In the genomic region with DNA sequence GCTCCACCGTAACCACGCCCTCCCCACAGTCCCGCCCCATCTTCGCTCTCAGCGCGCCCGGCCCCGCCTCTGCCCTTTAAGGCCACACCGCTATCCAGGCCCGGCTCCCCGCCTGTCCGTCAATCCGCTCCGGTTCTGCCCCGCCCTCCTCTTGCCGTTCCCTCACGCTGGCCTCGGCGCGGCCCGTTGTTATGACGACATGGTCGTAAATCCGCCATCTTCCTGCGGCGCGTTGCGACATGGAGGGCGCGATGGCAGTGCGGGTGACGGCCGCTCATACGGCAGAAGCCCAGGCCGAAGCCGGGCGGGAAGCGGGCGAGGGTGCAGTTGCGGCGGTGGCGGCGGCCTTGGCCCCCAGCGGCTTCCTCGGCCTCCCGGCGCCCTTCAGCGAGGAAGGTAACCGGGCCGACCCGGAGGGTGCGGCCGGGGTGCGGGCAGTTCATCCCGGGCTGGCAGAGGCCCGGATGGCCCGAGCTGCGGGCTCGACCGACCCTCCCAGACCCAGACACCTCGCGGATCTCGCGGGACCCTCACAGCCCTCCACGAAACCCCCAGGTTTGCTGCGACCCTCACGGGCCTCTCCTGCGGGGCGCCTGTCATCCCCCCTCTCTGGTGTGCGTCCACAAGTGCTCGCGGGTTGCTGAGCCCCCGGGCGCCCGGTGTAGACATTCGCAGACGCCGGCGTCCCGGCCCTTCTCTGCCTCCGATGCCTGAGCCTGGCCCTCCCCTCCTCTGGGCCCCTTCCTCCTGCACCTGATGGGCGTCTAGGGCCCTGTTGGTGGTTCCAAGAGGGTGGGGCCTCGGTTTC, we compare ENCODE assay signal across 8 cellular contexts. TPM values are rescaled to one million over a fixed set of nuclear protein-coding genes. Genes with fewer than 3 reads are reported as not detected.
A peak's percentile ranks its signal among the peaks of the same experiment; 100 is the strongest.
DNase-seq lines count a peak whose midpoint lies in the region; TF ChIP-seq lines count a peak whose summit lies in the region.

A gene with protein sequence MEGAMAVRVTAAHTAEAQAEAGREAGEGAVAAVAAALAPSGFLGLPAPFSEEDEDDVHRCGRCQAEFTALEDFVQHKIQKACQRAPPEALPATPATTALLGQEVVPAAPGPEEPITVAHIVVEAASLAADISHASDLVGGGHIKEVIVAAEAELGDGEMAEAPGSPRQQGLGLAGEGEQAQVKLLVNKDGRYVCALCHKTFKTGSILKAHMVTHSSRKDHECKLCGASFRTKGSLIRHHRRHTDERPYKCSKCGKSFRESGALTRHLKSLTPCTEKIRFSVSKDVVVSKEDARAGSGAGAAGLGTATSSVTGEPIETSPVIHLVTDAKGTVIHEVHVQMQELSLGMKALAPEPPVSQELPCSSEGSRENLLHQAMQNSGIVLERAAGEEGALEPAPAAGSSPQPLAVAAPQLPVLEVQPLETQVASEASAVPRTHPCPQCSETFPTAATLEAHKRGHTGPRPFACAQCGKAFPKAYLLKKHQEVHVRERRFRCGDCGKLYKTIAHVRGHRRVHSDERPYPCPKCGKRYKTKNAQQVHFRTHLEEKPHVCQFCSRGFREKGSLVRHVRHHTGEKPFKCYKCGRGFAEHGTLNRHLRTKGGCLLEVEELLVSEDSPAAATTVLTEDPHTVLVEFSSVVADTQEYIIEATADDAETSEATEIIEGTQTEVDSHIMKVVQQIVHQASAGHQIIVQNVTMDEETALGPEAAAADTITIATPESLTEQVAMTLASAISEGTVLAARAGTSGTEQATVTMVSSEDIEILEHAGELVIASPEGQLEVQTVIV (plus strand): TSS at position 217 of the 808 bp plus-strand sequence. CDS start 23 bp downstream, at position 240.

- no peak for TF ChIP-seq RAD21 in neural cell (conservative IDR thresholded peaks at IDR 0.05)

- H4K20me1 ChIP-seq in H9 (ENCODE audit: control insufficient read depth, insufficient read depth, insufficient read length) (no peaks in the 10 kb centered on the region), neural cell (ENCODE audit: insufficient read depth) (no peaks in the 10 kb centered on the region)

- H3K27me3 ChIP-seq in H9 (ENCODE audit: insufficient read depth, low read length) (no peaks in the 10 kb centered on the region; the same call in 1 of the 2 replicates), MG63 (no peaks in the 10 kb centered on the region), neural cell (ENCODE audit: insufficient read depth, low read depth, low read length) (no peaks in the 10 kb centered on the region), stomach (no peaks in the 10 kb centered on the region)

- peaks cover 0 to 3% (median 0%) of the 10 kb centered on the region in 3 experiments; a peak in 3 of 7 replicates for H3K36me3 Mint-ChIP-seq in H9 (ENCODE audit: insufficient read depth in 1 of 3, low read depth in 3 of 3)

- TF ChIP-seq POLR2A in stomach (IDR thresholded peaks at IDR 0.05): peak in 2 of 4 donors; percentile 43 to 85

- no peak within 1 kb of the TSS for H3K56ac ChIP-seq in H9 (ENCODE audit: insufficient read length, low read depth, low read length)

- no peak within 1 kb of the TSS for H2BK12ac ChIP-seq in H9 (ENCODE audit: insufficient read length, low read depth, low read length)

- no peak within 1 kb of the TSS for H4K5ac ChIP-seq in H9 (ENCODE audit: insufficient read length, low read depth, low read length)

- peak within 1 kb of the TSS; percentile 27 for H3K18ac ChIP-seq in H9 (ENCODE audit: insufficient read length, low read depth, low read length)

- no peak within 1 kb of the TSS for H2AK5ac ChIP-seq in H9 (ENCODE audit: insufficient read length, low read length)

- no peaks in the 10 kb centered on the region for H3K79me1 ChIP-seq in H9 (ENCODE audit: insufficient read depth, low read depth, low read length, poor library complexity, severe bottlenecking)

- H3K9ac ChIP-seq in H9 (ENCODE audit: extremely low read depth, insufficient read length, low read length) (peak within 1 kb of the TSS; percentile 60), neural cell (ENCODE audit: low read length) (peak within 1 kb of the TSS; percentile 84)

- H2BK120ac ChIP-seq in H9 (ENCODE audit: low read depth, low read length, poor library complexity, severe bottlenecking): no peak within 1 kb of the TSS

- no peaks in the 10 kb centered on the region for H3K9me3 Mint-ChIP-seq in H9

- H3K4me1 ChIP-seq in H9 (ENCODE audit: insufficient read depth, low read length) (no peaks in the 10 kb centered on the region), stomach (peaks cover 26 to 44% (median 37%) of the 10 kb centered on the region in 4 donors)

- H3K9me3 ChIP-seq in H9 (ENCODE audit: control insufficient read depth, low read depth, low read length) (no peaks in the 10 kb centered on the region), MG63 (no peaks in the 10 kb centered on the region), neural cell (ENCODE audit: low read length) (no peaks in the 10 kb centered on the region), stomach (no peaks in the 10 kb centered on the region)

- no peaks in the 10 kb centered on the region for H3F3A ChIP-seq in neural cell (ENCODE audit: insufficient read depth, low read length, poor library complexity, severe bottlenecking)

- no peak within 1 kb of the TSS for H2BK5ac ChIP-seq in H9 (ENCODE audit: insufficient read length, low read length)

- H3K23me2 ChIP-seq in H9 (ENCODE audit: insufficient read length, low read depth, low read length, poor library complexity, severe bottlenecking): no peaks in the 10 kb centered on the region

- intact Hi-C loops in stomach (cut with DNase I; ENCODE audit: low total_unique reads): no loop called here

- H2BK15ac ChIP-seq in H9 (ENCODE audit: low read depth, low read length): no peak within 1 kb of the TSS

- no peak within 1 kb of the TSS for H4K91ac ChIP-seq in H9 (ENCODE audit: insufficient read length, low read depth, low read length)

- TF ChIP-seq EP300 in neural cell (conservative IDR thresholded peaks at IDR 0.05; ENCODE audit: poor library complexity, severe bottlenecking): peak; percentile 67
- TF ChIP-seq EP300 in stomach (IDR thresholded peaks at IDR 0.05): no peak

- TF ChIP-seq CTCF in H9 (conservative IDR thresholded peaks at IDR 0.05): no peak
- TF ChIP-seq CTCF in neural cell (IDR thresholded peaks at IDR 0.05; ENCODE audit: poor library complexity, severe bottlenecking): no peak
- no peak for TF ChIP-seq CTCF in stomach (IDR thresholded peaks at IDR 0.05)

- H3K9me2 ChIP-seq in neural cell (ENCODE audit: insufficient read depth, low read length): no peaks in the 10 kb centered on the region

- peak within 1 kb of the TSS; percentile 80 to 84 for H3K4me3 Mint-ChIP-seq in H9

- H3K4ac ChIP-seq in H9 (ENCODE audit: low read depth, low read length): no peak within 1 kb of the TSS

- H3K4me3 ChIP-seq in MG63 (peak within 1 kb of the TSS; percentile 89), neural cell (ENCODE audit: low read length) (peak within 1 kb of the TSS; percentile 95), stomach (peak within 1 kb of the TSS; percentile 80 to 99 (median 96))

- H2BK20ac ChIP-seq in H9 (ENCODE audit: low read depth, low read length, poor library complexity, severe bottlenecking): no peak within 1 kb of the TSS

- H3K4me2 ChIP-seq in H9 (ENCODE audit: insufficient read depth, insufficient read length, low read length): peak within 1 kb of the TSS; percentile 56
- H3K4me2 ChIP-seq in neural cell (ENCODE audit: low read length): peak within 1 kb of the TSS; percentile 85

- peaks cover 24% of the 10 kb centered on the region for H3K36me3 ChIP-seq in MG63
- H3K36me3 ChIP-seq in neural cell (ENCODE audit: insufficient read depth, low read length): no peaks in the 10 kb centered on the region
- peaks cover 7 to 23% (median 17%) of the 10 kb centered on the region in 4 donors for H3K36me3 ChIP-seq in stomach

- H3K27ac Mint-ChIP-seq in H9: peak within 1 kb of the TSS in 2 of 3 experiments; percentile 55 to 75; a peak in 3 of 7 replicates

- no CpG with 5 or more reads among the region's 83 CpGs for whole genome bisulfite sequencing in H9 (ENCODE audit: extremely low coverage, insufficient read length, low lambda C conversion rate)
- 0 to 1% (median 0%) methylated on average over 29 to 83 of the region's 83 CpGs for WGBS in stomach, 5 donors

- no peak within 1 kb of the TSS for H3K27ac ChIP-seq in H9 (ENCODE audit: insufficient read length, low read depth, low read length)
- peak within 1 kb of the TSS; percentile 64 for H3K27ac ChIP-seq in neural cell (ENCODE audit: low read length)
- peak within 1 kb of the TSS; percentile 83 to 93 (median 90) for H3K27ac ChIP-seq in stomach

- DNase-seq in ELR (ENCODE audit: low read depth) (peak; percentile 99), H9 (no peak), MG63 (peak; percentile 100), SIG-M5 (lab: John Stamatoyannopoulos, UW) (peak; percentile 95), activated gamma-delta T cell (lab: John Stamatoyannopoulos, UW) (peak; percentile 97), fibroblast of the conjunctiva (ENCODE audit: low read depth) (peak; percentile 99), stomach (peak; percentile 100)

- peaks cover 3% of the 10 kb centered on the region in 2 experiments; a peak in 2 of 4 replicates for H3K4me1 Mint-ChIP-seq in H9

- H3K14ac ChIP-seq in H9 (ENCODE audit: insufficient read depth, low read length): peak within 1 kb of the TSS; percentile 36; the same call in 1 of the 2 replicates

- H3K27me3 Mint-ChIP-seq in H9 (ENCODE audit: low read depth): no peaks in the 10 kb centered on the region

- no peak within 1 kb of the TSS for H3K23ac ChIP-seq in H9 (ENCODE audit: insufficient read length, low read depth, low read length)

- H3K79me2 ChIP-seq in H9 (ENCODE audit: insufficient read depth, low read length) (peaks cover 5% of the 10 kb centered on the region; the same call in 1 of the 2 replicates), neural cell (replicated peaks; ENCODE audit: insufficient read depth, low read length) (peaks cover 26% of the 10 kb centered on the region)

- no peak within 1 kb of the TSS for H3T11ph ChIP-seq in H9 (ENCODE audit: low read length)

- H4K8ac ChIP-seq in H9 (replicated peaks; ENCODE audit: insufficient read length, low read depth, low read length): no peak within 1 kb of the TSS

- no peak within 1 kb of the TSS for H2AFZ ChIP-seq in H9 (ENCODE audit: low read length)
- H2AFZ ChIP-seq in neural cell (ENCODE audit: low read depth, low read length): peak within 1 kb of the TSS; percentile 83

TF ChIP-seq in neural cell, 6 proteins besides CTCF, POLR2A, EP300 and RAD21 (continues in another document):
- TF ChIP-seq POLR2AphosphoS5 (IDR thresholded peaks at IDR 0.05) (peak; percentile 97), MXI1 (conservative IDR thresholded peaks at IDR 0.05; ENCODE audit: poor library complexity, severe bottlenecking) (peak; percentile 88), SMC3 (conservative IDR thresholded peaks at IDR 0.05; ENCODE audit: poor library complexity) (peak; percentile 50)

RNA-seq across cellular contexts. Expression of the gene that starts here (rescaled TPM):
- total RNA-seq in H9 (2021) (35.9 and 37.6 TPM in 2 replicates), stomach (100 to 1,000 TPM in 1 of 5 donors, 10 to 100 TPM in 4; 12.7 to 114 (median 64.5) TPM)
- 43.2 and 56.5 TPM in 2 replicates for total RNA-seq in MG63 (2014; rRNA removed; shearing (Covaris generic); ENCODE audit: low replicate concordance)
- polyA plus RNA-seq in neural cell (64.9 and 81.6 TPM in 2 replicates), stomach (10 to 100 TPM; 21.4 to 25.2 (median 23.8) TPM)
- 40.6 and 46.5 TPM in 2 replicates for polyA minus RNA-seq in neural cell
